In genomic region chr9:74887981-74888370, GRCh38 we compare ENCODE assay signal across 13 cellular contexts. TPM values are rescaled to one million over a fixed set of nuclear protein-coding genes. Genes with fewer than 3 reads are reported as not detected.
DNase-seq lines count a peak whose midpoint lies in the region; ATAC-seq, FAIRE-seq and TF ChIP-seq lines count a peak whose summit lies in the region.
"Had no signal": no experiment of that assay in that cellular context is flagged by ENCODE, and none has a peak within 500 bp of the region (broad histone marks: within the 10 kb centered on the region; RNA-seq: fewer than 3 reads in every experiment).

No MANE protein-coding gene starts in this region.

- no peaks in the 10 kb centered on the region for H3K4me1 Mint-ChIP-seq in type B pancreatic cell (ENCODE audit: unreplicated experiment)

- H3K9me3 ChIP-seq in cardiac muscle cell (ENCODE audit: low read depth) (no peaks in the 10 kb centered on the region), lower lobe of right lung (no peaks in the 10 kb centered on the region)
- H3K9me3 ChIP-seq: tibial artery had no signal

- peaks cover 36% of the 10 kb centered on the region for H3K27me3 Mint-ChIP-seq in type B pancreatic cell

- DNase-seq in cardiac muscle cell (ENCODE audit: low read depth in 1 of 2, low spot score in 1 of 2) (no peak), cardiac septum (ENCODE audit: low spot score) (no peak), bronchial epithelial cell (ENCODE audit: low read depth) (no peak), lower lobe of right lung (no peak), type B pancreatic cell (ENCODE audit: extremely low spot score, unreplicated experiment) (no peak), Ammon's horn (ENCODE audit: low spot score) (no peak), superior temporal gyrus (ENCODE audit: extremely low spot score) (no peak)
- no peak for DNase-seq in effector CD8-positive, alpha-beta T cell (lab: John Stamatoyannopoulos, UW)
- DNase-seq: activated effector memory CD4-positive, alpha-beta T cell treated with anti-CD3 and anti-CD28 coated beads, Interleukin-2, amount 50 U/mL, for 16 hours; SIG-M5; stimulated activated CD4-positive, alpha-beta T cell treated with anti-CD3 and anti-CD28 coated beads, Interleukin-15, amount 100 ng/mL, for 24 hours; tibial artery had no signal

- intact Hi-C loops in cardiac septum (cut with DNase I) = no loop called here
- intact Hi-C loops in lower lobe of right lung (cut with DNase I) = no loop called here

- H3K36me3 ChIP-seq in cardiac muscle cell (no peaks in the 10 kb centered on the region), bronchial epithelial cell (ENCODE audit: control insufficient read depth, insufficient read depth, low read length) (no peaks in the 10 kb centered on the region), lower lobe of right lung (no peaks in the 10 kb centered on the region)
- H3K36me3 ChIP-seq: tibial artery had no signal

- FAIRE-seq in bronchial epithelial cell (lab: Jason Lieb, UNC) = no peak
- FAIRE-seq: GM18507 had no signal

- H3K4me3 ChIP-seq in cardiac muscle cell (peak overlapping the region; percentile 73), bronchial epithelial cell (ENCODE audit: low read depth, low read length) (peak overlapping the region; percentile 61), lower lobe of right lung (peak overlapping the region; percentile 63)

- H3K36me3 Mint-ChIP-seq in type B pancreatic cell = no peaks in the 10 kb centered on the region

- ATAC-seq in lower lobe of right lung = no peak

- H3K4me3 Mint-ChIP-seq in type B pancreatic cell = peak overlapping the region; percentile 96

- no peak overlapping the region for H3K27ac ChIP-seq in cardiac muscle cell
- H3K27ac ChIP-seq in lower lobe of right lung = peak overlapping the region; percentile 80

- peak overlapping the region; percentile 87 for H3K27ac Mint-ChIP-seq in type B pancreatic cell

- H3K9me3 Mint-ChIP-seq in type B pancreatic cell = peaks cover 8% of the 10 kb centered on the region

- no peak for TF ChIP-seq CTCF in cardiac muscle cell (IDR thresholded peaks at IDR 0.05; ENCODE audit: low read depth, low read length)
- no peak for TF ChIP-seq CTCF in bronchial epithelial cell (IDR thresholded peaks at IDR 0.05; ENCODE audit: insufficient read depth, low read length, severe bottlenecking)
- no peak for TF ChIP-seq CTCF in lower lobe of right lung (IDR thresholded peaks at IDR 0.05)
- TF ChIP-seq CTCF in type B pancreatic cell (conservative IDR thresholded peaks at IDR 0.05) = no peak

- no peaks in the 10 kb centered on the region for H3K27me3 ChIP-seq in cardiac muscle cell
- H3K27me3 ChIP-seq in bronchial epithelial cell (ENCODE audit: control insufficient read depth, insufficient read depth, low read length) = no peaks in the 10 kb centered on the region
- H3K27me3 ChIP-seq in lower lobe of right lung (ENCODE audit: low read depth) = no peaks in the 10 kb centered on the region
- H3K27me3 ChIP-seq: tibial artery had no signal

- H3K4me1 ChIP-seq in cardiac muscle cell (ENCODE audit: low read depth) = peaks cover 3% of the 10 kb centered on the region
- peaks cover 8% of the 10 kb centered on the region for H3K4me1 ChIP-seq in lower lobe of right lung

RNA-seq across cellular contexts. Expression of gene TRPM6, which starts 0.3 kb away (rescaled TPM):
- total RNA-seq in cardiac muscle cell = 0.06 and 0.07 TPM in 2 replicates
- polyA plus RNA-seq in cardiac muscle cell = 0.61 TPM in 1 of 2 replicates, not detected in the other
- 0.32 TPM for total RNA-seq in cardiac septum
- total RNA-seq in bronchial epithelial cell = under 0.01 and 0.26 TPM in 2 replicates
- 0.44 TPM for total RNA-seq in lower lobe of right lung
- 1.4 and 16.9 TPM in 2 replicates for total RNA-seq in type B pancreatic cell (ENCODE audit: low replicate concordance)
